9 cellular contexts compared by ENCODE assay signal in genomic region chrX:129769467-129770154, GRCh38. TPM values are rescaled to one million over a fixed set of nuclear protein-coding genes. Genes with fewer than 3 reads are reported as not detected.
A peak's percentile ranks its signal among the peaks of the same experiment; 100 is the strongest.
DNase-seq lines count a peak whose midpoint lies in the region; ATAC-seq and TF ChIP-seq lines count a peak whose summit lies in the region.
"Had no signal": no experiment of that assay in that cellular context is flagged by ENCODE, and none has a peak within 500 bp of the region (broad histone marks: within the 10 kb centered on the region; RNA-seq: fewer than 3 reads in every experiment).

No MANE protein-coding gene starts in this region.

- no peaks in the 10 kb centered on the region for H3K27me3 ChIP-seq in foreskin keratinocyte

- peak; percentile 84 for DNase-seq in activated CD4-positive, alpha-beta memory T cell treated with anti-CD3 and anti-CD28 coated beads for 36 hours
- peak; percentile 35 to 92 (median 68) for DNase-seq in naive thymus-derived CD8-positive, alpha-beta T cell
- DNase-seq in foreskin keratinocyte (no peak), NCI-H748 treated with DMSO at 0.1 percent for 48 hours (lab: John Stamatoyannopoulos, UW) (no peak), HFFc6 (no peak), NCI-H524 treated with DMSO at 0.1 percent for 48 hours (lab: John Stamatoyannopoulos, UW) (no peak)

- H3K36me3 Mint-ChIP-seq in activated CD4-positive, alpha-beta memory T cell treated with anti-CD3 and anti-CD28 coated beads for 36 hours, result no peaks in the 10 kb centered on the region
- no peaks in the 10 kb centered on the region for H3K36me3 Mint-ChIP-seq in naive thymus-derived CD8-positive, alpha-beta T cell
- H3K36me3 Mint-ChIP-seq in HFFc6 (ENCODE audit: low read depth), result no peaks in the 10 kb centered on the region

- CTCF ChIA-PET in activated CD4-positive, alpha-beta memory T cell treated with anti-CD3 and anti-CD28 coated beads for 36 hours (lab: Charles Lee), result interaction anchor here (1.3 to 3.1 kb wide), 4 partner anchors 10 to 53 kb away, joined by 3 to 9 read pairs (median 6); partner anchors contain the start of gene SASH3

- no peaks in the 10 kb centered on the region for H3K9me3 Mint-ChIP-seq in activated CD4-positive, alpha-beta memory T cell treated with anti-CD3 and anti-CD28 coated beads for 36 hours
- H3K9me3 Mint-ChIP-seq in naive thymus-derived CD8-positive, alpha-beta T cell, result no peaks in the 10 kb centered on the region
- no peaks in the 10 kb centered on the region for H3K9me3 Mint-ChIP-seq in HFFc6

- H3K4me1 ChIP-seq in foreskin keratinocyte, result no peaks in the 10 kb centered on the region

- intact Hi-C loops in activated CD4-positive, alpha-beta memory T cell treated with anti-CD3 and anti-CD28 coated beads for 36 hours (cut with micrococcal nuclease), result loop anchor here (1.0 kb wide), 2 partner anchors 10 to 12 kb away; no protein-coding TSS in a partner anchor

- H3K4me3 Mint-ChIP-seq in activated CD4-positive, alpha-beta memory T cell treated with anti-CD3 and anti-CD28 coated beads for 36 hours, result peak overlapping the region; percentile 57
- peak overlapping the region; percentile 24 to 80 (median 62) for H3K4me3 Mint-ChIP-seq in naive thymus-derived CD8-positive, alpha-beta T cell
- H3K4me3 Mint-ChIP-seq in HFFc6, result no peak overlapping the region

- TF ChIP-seq CTCF in foreskin keratinocyte (conservative IDR thresholded peaks at IDR 0.05) (no peak), HFFc6 (IDR thresholded peaks at IDR 0.05) (no peak)

- no peak overlapping the region for H3K27ac ChIP-seq in foreskin keratinocyte

- peak; percentile 49 for ATAC-seq in GM19035 (IDR thresholded peaks at IDR 0.05; ENCODE audit: unreplicated experiment)
- ATAC-seq in HG03175 (IDR thresholded peaks at IDR 0.05; ENCODE audit: unreplicated experiment), result peak; percentile 40
- peak; percentile 84 to 92 for ATAC-seq in naive thymus-derived CD8-positive, alpha-beta T cell
- no peak for ATAC-seq in foreskin keratinocyte

- H3K27ac Mint-ChIP-seq in activated CD4-positive, alpha-beta memory T cell treated with anti-CD3 and anti-CD28 coated beads for 36 hours, result peak overlapping the region; percentile 85
- H3K27ac Mint-ChIP-seq in naive thymus-derived CD8-positive, alpha-beta T cell, result peak overlapping the region; percentile 81 to 96 (median 91)
- no peak overlapping the region for H3K27ac Mint-ChIP-seq in HFFc6

- no peaks in the 10 kb centered on the region for H3K27me3 Mint-ChIP-seq in activated CD4-positive, alpha-beta memory T cell treated with anti-CD3 and anti-CD28 coated beads for 36 hours
- peaks cover 0 to 2% (median 0%) of the 10 kb centered on the region in 5 donors for H3K27me3 Mint-ChIP-seq in naive thymus-derived CD8-positive, alpha-beta T cell
- H3K27me3 Mint-ChIP-seq in HFFc6 (ENCODE audit: insufficient read depth), result peaks cover 2% of the 10 kb centered on the region; the same call in 1 of the 2 replicates

- POLR2A ChIA-PET in activated CD4-positive, alpha-beta memory T cell treated with anti-CD3 and anti-CD28 coated beads for 36 hours (lab: Charles Lee), result interaction anchor here (0.6 to 5.2 kb wide), 4 partner anchors 8 to 33 kb away, joined by 3 to 32 read pairs (median 6); no protein-coding TSS in a partner anchor
- POLR2A ChIA-PET in naive thymus-derived CD8-positive, alpha-beta T cell (lab: Charles Lee), result interaction anchor here (1.0 to 18.2 kb wide), 7 partner anchors 10 to 33 kb away, joined by 3 to 382 read pairs (median 9); partner anchors contain the start of gene SASH3

- H3K4me1 Mint-ChIP-seq in activated CD4-positive, alpha-beta memory T cell treated with anti-CD3 and anti-CD28 coated beads for 36 hours (ENCODE audit: low read depth), result peaks cover 61% of the 10 kb centered on the region
- H3K4me1 Mint-ChIP-seq in naive thymus-derived CD8-positive, alpha-beta T cell, result peaks cover 18 to 83% (median 59%) of the 10 kb centered on the region in 4 donors
- H3K4me1 Mint-ChIP-seq in HFFc6 (ENCODE audit: low read depth), result no peaks in the 10 kb centered on the region

RNA-seq across cellular contexts. Expression of gene SASH3, which starts 10.1 kb away (rescaled TPM):
- 100 to 1,000 TPM; 126 to 133 TPM for total RNA-seq in activated CD4-positive, alpha-beta memory T cell treated with anti-CD3 and anti-CD28 coated beads for 36 hours
- total RNA-seq in naive thymus-derived CD8-positive, alpha-beta T cell, result 100 to 1,000 TPM; 154 to 158 TPM
- 100 to 1,000 TPM; 100 to 187 (median 115) TPM for polyA plus RNA-seq in naive thymus-derived CD8-positive, alpha-beta T cell
- total RNA-seq in foreskin keratinocyte, result not detected in 2 replicates
- polyA plus RNA-seq in foreskin keratinocyte, result not detected in 2 replicates
- not detected for total RNA-seq in HFFc6 (2021; fragmentation: NEBNext Ultra II Directional; extraction: Animal tissue kit (Norgen Biotek cat#: 25700))
- total RNA-seq: fibroblast of lung had no signal
- polyA plus RNA-seq: fibroblast of lung had no signal

RNA-seq across cellular contexts. Expression of gene XPNPEP2, which starts 30.8 kb away (rescaled TPM):
- under 1 TPM; 0.80 to 0.93 TPM for total RNA-seq in activated CD4-positive, alpha-beta memory T cell treated with anti-CD3 and anti-CD28 coated beads for 36 hours
- not detected for total RNA-seq in naive thymus-derived CD8-positive, alpha-beta T cell
- under 1 TPM in 2 of 3 donors, not detected in 1; 0.13 to 0.47 TPM for polyA plus RNA-seq in naive thymus-derived CD8-positive, alpha-beta T cell
- total RNA-seq in foreskin keratinocyte, result not detected in 2 replicates
- not detected in 2 replicates for polyA plus RNA-seq in foreskin keratinocyte
- total RNA-seq in HFFc6 (2021; fragmentation: NEBNext Ultra II Directional; extraction: Animal tissue kit (Norgen Biotek cat#: 25700)), result not detected

Comparison
In these comparisons a context has a peak if more than half of its experiments do, and no peak if none do; other contexts are left out.
1. DNase-seq: peak in activated CD4-positive, alpha-beta memory T cell treated with anti-CD3 and anti-CD28 coated beads for 36 hours (single experiment) and naive thymus-derived CD8-positive, alpha-beta T cell (10 of 10); none in foreskin keratinocyte (0 of 2), NCI-H748 treated with DMSO at 0.1 percent for 48 hours (single experiment), HFFc6 (single experiment) and NCI-H524 treated with DMSO at 0.1 percent for 48 hours (single experiment).
2. RNA of gene SASH3, which starts 10.1 kb away (total RNA-seq): 154 to 158 TPM in naive thymus-derived CD8-positive, alpha-beta T cell and 126 to 133 TPM in activated CD4-positive, alpha-beta memory T cell treated with anti-CD3 and anti-CD28 coated beads for 36 hours; not detected in foreskin keratinocyte and not detected in HFFc6; every median in the first group is over 100 times any median in the second.